In the genomic region with DNA sequence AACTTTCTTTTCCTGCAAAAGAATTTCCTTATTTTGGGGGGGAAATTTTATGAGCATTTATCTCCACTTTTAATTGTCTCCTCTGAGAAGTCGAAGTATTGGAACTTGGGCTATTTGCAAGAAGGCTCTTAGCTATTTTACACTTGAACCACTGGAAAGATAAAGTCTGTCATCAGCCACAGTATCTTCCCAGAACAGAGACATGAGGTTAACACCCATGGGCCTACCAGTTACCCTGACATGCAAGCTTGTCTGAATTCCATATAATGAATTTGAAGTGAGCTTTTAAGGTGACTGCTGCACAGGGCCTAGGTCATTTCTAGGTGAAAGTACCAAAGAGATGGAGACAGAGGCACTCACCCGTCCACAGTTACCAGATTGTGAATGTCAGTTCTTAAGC, we compare ENCODE assay signal across 2 cellular contexts.
TF ChIP-seq lines count a peak whose summit lies in the region.

No MANE protein-coding gene starts in this region.

TF ChIP-seq in GM23338, 12 proteins besides CTCF, POLR2A, EP300 and RAD21 (continued from another document):
- TF ChIP-seq NANOG (IDR thresholded peaks at IDR 0.05; ENCODE audit: borderline replicate concordance) (no peak), ZNF114 (CRISPR knock-in tag; IDR thresholded peaks at IDR 0.05) (no peak)
- TF ChIP-seq, protein P1, sequence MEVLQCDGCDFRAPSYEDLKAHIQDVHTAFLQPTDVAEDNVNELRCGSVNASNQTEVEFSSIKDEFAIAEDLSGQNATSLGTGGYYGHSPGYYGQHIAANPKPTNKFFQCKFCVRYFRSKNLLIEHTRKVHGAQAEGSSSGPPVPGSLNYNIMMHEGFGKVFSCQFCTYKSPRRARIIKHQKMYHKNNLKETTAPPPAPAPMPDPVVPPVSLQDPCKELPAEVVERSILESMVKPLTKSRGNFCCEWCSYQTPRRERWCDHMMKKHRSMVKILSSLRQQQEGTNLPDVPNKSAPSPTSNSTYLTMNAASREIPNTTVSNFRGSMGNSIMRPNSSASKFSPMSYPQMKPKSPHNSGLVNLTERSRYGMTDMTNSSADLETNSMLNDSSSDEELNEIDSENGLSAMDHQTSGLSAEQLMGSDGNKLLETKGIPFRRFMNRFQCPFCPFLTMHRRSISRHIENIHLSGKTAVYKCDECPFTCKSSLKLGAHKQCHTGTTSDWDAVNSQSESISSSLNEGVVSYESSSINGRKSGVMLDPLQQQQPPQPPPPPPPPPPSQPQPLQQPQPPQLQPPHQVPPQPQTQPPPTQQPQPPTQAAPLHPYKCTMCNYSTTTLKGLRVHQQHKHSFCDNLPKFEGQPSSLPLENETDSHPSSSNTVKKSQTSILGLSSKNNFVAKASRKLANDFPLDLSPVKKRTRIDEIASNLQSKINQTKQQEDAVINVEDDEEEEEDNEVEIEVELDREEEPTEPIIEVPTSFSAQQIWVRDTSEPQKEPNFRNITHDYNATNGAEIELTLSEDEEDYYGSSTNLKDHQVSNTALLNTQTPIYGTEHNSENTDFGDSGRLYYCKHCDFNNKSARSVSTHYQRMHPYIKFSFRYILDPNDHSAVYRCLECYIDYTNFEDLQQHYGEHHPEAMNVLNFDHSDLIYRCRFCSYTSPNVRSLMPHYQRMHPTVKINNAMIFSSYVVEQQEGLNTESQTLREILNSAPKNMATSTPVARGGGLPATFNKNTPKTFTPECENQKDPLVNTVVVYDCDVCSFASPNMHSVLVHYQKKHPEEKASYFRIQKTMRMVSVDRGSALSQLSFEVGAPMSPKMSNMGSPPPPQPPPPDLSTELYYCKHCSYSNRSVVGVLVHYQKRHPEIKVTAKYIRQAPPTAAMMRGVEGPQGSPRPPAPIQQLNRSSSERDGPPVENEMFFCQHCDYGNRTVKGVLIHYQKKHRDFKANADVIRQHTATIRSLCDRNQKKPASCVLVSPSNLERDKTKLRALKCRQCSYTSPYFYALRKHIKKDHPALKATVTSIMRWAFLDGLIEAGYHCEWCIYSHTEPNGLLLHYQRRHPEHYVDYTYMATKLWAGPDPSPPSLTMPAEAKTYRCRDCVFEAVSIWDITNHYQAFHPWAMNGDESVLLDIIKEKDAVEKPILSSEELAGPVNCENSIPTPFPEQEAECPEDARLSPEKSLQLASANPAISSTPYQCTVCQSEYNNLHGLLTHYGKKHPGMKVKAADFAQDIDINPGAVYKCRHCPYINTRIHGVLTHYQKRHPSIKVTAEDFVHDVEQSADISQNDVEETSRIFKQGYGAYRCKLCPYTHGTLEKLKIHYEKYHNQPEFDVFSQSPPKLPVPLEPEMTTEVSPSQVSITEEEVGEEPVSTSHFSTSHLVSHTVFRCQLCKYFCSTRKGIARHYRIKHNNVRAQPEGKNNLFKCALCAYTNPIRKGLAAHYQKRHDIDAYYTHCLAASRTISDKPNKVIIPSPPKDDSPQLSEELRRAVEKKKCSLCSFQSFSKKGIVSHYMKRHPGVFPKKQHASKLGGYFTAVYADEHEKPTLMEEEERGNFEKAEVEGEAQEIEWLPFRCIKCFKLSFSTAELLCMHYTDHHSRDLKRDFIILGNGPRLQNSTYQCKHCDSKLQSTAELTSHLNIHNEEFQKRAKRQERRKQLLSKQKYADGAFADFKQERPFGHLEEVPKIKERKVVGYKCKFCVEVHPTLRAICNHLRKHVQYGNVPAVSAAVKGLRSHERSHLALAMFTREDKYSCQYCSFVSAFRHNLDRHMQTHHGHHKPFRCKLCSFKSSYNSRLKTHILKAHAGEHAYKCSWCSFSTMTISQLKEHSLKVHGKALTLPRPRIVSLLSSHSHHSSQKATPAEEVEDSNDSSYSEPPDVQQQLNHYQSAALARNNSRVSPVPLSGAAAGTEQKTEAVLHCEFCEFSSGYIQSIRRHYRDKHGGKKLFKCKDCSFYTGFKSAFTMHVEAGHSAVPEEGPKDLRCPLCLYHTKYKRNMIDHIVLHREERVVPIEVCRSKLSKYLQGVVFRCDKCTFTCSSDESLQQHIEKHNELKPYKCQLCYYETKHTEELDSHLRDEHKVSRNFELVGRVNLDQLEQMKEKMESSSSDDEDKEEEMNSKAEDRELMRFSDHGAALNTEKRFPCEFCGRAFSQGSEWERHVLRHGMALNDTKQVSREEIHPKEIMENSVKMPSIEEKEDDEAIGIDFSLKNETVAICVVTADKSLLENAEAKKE (CRISPR knock-in tag; IDR thresholded peaks at IDR 0.05): no peak

TF ChIP-seq in K562, 482 proteins besides CTCF, POLR2A, EP300 and RAD21 (continued from another document and continues in another):
- TF ChIP-seq PRMT5 (CRISPR knock-in tag; IDR thresholded peaks at IDR 0.05) (no peak), DPF2 (IDR thresholded peaks at IDR 0.05) (peak; percentile 75), ZNF175 (CRISPR knock-in tag; IDR thresholded peaks at IDR 0.05; ENCODE audit: low read depth) (no peak), TCF7L2 (IDR thresholded peaks at IDR 0.05; ENCODE audit: low read depth, low read length) (no peak), KAT8 (IDR thresholded peaks at IDR 0.05; ENCODE audit: low read depth) (no peak), TEAD4 (IDR thresholded peaks at IDR 0.05; ENCODE audit: low read length) (peak; percentile 56; the same call in 1 of the 2 replicates), TEAD4 (CRISPR knock-in tag; IDR thresholded peaks at IDR 0.05; ENCODE audit: borderline replicate concordance) (no peak), TAF9B (IDR thresholded peaks at IDR 0.05; ENCODE audit: partially characterized antibody) (no peak), MTA3 (IDR thresholded peaks at IDR 0.05; ENCODE audit: borderline replicate concordance) (no peak), TFAM (CRISPR knock-in tag; conservative IDR thresholded peaks at IDR 0.05) (no peak), MEIS2 (IDR thresholded peaks at IDR 0.05; ENCODE audit: partially characterized antibody) (peak; percentile 85), SMARCC2 (IDR thresholded peaks at IDR 0.05; ENCODE audit: low read depth) (no peak)
- TF ChIP-seq, protein P2, sequence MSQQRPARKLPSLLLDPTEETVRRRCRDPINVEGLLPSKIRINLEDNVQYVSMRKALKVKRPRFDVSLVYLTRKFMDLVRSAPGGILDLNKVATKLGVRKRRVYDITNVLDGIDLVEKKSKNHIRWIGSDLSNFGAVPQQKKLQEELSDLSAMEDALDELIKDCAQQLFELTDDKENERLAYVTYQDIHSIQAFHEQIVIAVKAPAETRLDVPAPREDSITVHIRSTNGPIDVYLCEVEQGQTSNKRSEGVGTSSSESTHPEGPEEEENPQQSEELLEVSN (IDR thresholded peaks at IDR 0.05; ENCODE audit: borderline replicate concordance in 1 of 2, extremely low read depth in 1 of 2, insufficient read depth in 1 of 2, insufficient read length in 1 of 2, low read depth in 1 of 2, low read length in 1 of 2, poor library complexity in 1 of 2, severe bottlenecking in 1 of 2): no peak
- TF ChIP-seq, protein P3, sequence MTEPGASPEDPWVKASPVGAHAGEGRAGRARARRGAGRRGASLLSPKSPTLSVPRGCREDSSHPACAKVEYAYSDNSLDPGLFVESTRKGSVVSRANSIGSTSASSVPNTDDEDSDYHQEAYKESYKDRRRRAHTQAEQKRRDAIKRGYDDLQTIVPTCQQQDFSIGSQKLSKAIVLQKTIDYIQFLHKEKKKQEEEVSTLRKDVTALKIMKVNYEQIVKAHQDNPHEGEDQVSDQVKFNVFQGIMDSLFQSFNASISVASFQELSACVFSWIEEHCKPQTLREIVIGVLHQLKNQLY (CRISPR knock-in tag; conservative IDR thresholded peaks at IDR 0.05): no peak
- TF ChIP-seq, protein P4, sequence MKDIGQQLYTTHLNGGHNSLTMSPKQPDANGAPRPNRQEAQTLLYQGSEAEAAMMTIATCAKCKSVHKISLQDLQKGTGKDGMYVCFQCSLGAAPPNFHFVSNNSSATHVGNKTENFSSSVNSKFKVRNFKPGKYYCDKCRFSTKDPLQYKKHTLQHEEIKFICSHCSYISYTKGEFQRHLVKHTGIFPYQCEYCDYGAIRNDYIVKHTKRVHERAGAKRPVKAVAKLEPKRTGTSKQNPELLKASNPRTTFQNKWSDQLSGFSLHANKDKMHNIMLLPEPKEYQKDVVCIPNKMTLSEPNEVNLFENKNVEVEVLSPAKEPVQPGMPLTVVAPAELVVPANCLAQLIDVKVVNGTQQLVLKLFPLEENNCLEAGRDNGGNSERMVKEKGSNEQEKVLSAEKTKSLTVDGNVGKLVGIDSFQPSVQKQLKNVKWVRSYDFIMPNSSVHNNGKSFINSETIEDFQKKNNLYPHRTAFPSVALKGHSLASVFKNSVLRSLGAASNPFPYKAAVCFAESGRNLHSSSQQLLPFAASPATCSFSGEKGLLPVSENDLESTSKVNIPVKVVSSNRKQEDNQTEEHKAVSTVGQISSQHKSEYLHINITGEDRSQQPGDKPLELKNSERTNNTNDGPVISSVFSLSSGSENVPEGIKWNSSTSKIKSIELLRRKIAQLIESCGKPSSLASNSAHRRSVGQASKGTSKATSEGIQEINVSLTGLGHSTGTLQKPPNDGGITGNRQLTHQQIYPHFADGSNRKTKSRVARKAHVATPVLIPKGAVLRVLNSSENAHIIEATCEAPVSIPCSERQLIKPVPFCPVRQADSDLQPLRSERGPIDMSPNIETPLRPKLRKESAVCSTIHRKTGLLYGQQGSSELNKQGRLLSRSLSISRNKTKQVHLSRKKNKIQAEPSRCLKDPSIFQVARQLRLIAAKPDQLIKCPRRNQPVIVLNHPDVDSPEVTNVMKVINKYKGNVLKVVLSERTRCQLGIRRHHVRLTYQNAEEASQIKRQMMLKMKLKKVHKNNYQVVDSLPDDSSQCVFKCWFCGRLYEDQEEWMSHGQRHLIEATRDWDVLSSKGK (CRISPR knock-in tag; IDR thresholded peaks at IDR 0.05): no peak
- TF ChIP-seq, protein P5, sequence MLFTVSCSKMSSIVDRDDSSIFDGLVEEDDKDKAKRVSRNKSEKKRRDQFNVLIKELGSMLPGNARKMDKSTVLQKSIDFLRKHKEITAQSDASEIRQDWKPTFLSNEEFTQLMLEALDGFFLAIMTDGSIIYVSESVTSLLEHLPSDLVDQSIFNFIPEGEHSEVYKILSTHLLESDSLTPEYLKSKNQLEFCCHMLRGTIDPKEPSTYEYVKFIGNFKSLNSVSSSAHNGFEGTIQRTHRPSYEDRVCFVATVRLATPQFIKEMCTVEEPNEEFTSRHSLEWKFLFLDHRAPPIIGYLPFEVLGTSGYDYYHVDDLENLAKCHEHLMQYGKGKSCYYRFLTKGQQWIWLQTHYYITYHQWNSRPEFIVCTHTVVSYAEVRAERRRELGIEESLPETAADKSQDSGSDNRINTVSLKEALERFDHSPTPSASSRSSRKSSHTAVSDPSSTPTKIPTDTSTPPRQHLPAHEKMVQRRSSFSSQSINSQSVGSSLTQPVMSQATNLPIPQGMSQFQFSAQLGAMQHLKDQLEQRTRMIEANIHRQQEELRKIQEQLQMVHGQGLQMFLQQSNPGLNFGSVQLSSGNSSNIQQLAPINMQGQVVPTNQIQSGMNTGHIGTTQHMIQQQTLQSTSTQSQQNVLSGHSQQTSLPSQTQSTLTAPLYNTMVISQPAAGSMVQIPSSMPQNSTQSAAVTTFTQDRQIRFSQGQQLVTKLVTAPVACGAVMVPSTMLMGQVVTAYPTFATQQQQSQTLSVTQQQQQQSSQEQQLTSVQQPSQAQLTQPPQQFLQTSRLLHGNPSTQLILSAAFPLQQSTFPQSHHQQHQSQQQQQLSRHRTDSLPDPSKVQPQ (CRISPR knock-in tag; IDR thresholded peaks at IDR 0.05; ENCODE audit: borderline replicate concordance): no peak
- TF ChIP-seq, protein P6, sequence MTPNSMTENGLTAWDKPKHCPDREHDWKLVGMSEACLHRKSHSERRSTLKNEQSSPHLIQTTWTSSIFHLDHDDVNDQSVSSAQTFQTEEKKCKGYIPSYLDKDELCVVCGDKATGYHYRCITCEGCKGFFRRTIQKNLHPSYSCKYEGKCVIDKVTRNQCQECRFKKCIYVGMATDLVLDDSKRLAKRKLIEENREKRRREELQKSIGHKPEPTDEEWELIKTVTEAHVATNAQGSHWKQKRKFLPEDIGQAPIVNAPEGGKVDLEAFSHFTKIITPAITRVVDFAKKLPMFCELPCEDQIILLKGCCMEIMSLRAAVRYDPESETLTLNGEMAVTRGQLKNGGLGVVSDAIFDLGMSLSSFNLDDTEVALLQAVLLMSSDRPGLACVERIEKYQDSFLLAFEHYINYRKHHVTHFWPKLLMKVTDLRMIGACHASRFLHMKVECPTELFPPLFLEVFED (CRISPR knock-in tag; conservative IDR thresholded peaks at IDR 0.05): no peak
- TF ChIP-seq, protein P7, sequence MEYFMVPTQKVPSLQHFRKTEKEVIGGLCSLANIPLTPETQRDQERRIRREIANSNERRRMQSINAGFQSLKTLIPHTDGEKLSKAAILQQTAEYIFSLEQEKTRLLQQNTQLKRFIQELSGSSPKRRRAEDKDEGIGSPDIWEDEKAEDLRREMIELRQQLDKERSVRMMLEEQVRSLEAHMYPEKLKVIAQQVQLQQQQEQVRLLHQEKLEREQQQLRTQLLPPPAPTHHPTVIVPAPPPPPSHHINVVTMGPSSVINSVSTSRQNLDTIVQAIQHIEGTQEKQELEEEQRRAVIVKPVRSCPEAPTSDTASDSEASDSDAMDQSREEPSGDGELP (CRISPR knock-in tag; IDR thresholded peaks at IDR 0.05; ENCODE audit: borderline replicate concordance): no peak
- TF ChIP-seq, protein P8, sequence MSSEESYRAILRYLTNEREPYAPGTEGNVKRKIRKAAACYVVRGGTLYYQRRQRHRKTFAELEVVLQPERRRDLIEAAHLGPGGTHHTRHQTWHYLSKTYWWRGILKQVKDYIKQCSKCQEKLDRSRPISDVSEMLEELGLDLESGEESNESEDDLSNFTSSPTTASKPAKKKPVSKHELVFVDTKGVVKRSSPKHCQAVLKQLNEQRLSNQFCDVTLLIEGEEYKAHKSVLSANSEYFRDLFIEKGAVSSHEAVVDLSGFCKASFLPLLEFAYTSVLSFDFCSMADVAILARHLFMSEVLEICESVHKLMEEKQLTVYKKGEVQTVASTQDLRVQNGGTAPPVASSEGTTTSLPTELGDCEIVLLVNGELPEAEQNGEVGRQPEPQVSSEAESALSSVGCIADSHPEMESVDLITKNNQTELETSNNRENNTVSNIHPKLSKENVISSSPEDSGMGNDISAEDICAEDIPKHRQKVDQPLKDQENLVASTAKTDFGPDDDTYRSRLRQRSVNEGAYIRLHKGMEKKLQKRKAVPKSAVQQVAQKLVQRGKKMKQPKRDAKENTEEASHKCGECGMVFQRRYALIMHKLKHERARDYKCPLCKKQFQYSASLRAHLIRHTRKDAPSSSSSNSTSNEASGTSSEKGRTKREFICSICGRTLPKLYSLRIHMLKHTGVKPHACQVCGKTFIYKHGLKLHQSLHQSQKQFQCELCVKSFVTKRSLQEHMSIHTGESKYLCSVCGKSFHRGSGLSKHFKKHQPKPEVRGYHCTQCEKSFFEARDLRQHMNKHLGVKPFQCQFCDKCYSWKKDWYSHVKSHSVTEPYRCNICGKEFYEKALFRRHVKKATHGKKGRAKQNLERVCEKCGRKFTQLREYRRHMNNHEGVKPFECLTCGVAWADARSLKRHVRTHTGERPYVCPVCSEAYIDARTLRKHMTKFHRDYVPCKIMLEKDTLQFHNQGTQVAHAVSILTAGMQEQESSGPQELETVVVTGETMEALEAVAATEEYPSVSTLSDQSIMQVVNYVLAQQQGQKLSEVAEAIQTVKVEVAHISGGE (CRISPR knock-in tag; IDR thresholded peaks at IDR 0.05): no peak
